Comparison of ENCODE assay signal across 7 cellular contexts in the genomic region with DNA sequence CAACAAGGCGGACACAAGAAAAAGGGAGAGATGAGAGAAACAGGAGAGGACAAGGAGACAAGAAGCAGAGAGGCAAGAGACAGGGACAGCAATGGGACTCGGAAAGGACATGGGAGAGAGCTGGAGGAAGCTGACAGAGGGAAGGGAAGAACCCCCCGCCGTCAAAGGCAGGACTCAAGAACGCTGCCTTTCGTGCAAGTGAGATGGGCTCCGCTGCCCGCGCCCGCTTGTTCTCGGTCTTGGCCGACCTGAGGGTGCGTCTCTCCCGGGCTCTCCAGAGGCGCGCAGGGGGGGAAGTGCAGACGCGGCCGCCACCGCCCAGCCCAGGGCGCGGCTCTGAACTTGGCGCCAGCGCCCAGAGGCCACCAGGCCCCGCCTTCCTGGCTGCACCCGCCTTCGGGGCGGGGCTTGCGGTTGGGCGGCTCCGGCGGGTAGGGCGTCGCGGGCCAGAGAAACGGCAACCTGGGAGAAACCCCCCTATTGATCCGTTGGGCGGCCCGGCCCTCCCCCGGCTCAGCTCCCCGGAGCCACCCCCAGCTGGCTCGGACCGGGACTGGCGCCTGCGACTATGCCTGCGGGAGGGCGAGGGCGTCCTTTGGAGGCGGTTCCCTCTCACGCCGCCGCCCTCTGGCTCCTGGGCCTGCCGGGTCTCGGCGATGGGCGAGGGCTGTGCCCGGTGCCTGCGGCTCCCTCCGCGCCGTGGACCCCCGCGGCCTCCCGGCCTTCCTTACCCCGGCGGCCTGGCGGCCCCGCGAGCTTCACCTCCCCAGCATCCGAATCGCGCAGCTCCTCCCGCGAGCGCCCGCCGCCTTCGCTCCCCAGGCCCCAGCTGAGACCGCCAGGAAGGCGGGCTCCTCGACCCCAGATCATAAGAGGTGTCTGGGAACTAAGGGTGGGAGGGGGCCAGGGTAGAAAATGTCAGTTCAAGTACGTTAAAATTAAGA. TPM values are rescaled to one million over a fixed set of nuclear protein-coding genes. Genes with fewer than 3 reads are reported as not detected.
DNase-seq lines count a peak whose midpoint lies in the region; ATAC-seq, FAIRE-seq and TF ChIP-seq lines count a peak whose summit lies in the region.

No MANE protein-coding gene starts in this region.

- H3K27ac Mint-ChIP-seq in MCF 10A (ENCODE audit: low read depth, unreplicated experiment), result no peak overlapping the region

- FAIRE-seq in small intestine (lab: Jason Lieb, UNC), result no peak

- no peaks in the 10 kb centered on the region for H3K9me3 ChIP-seq in small intestine (ENCODE audit: control insufficient read depth, low read depth)

- WGBS in small intestine, 3 donors, result 1% methylated on average over 72 to 82 of the region's 82 CpGs

- H3K27me3 ChIP-seq in small intestine (ENCODE audit: control insufficient read depth in 2 of 2, insufficient read depth in 2 of 2, low read length in 2 of 2), result no peaks in the 10 kb centered on the region

- BruUV-seq in MCF 10A (replicated peaks; lab: Mats Ljungman, UMichigan), result no TSS peak

- H3K9me3 Mint-ChIP-seq in MCF 10A (ENCODE audit: unreplicated experiment), result no peaks in the 10 kb centered on the region

- DNase-seq in NCI-H1417 (lab: John Stamatoyannopoulos, UW) (peak; percentile 72 to 89 (median 86)), UCSD-AML1 (lab: John Stamatoyannopoulos, UW; ENCODE audit: unreplicated experiment) (peak; percentile 68), MCF 10A (ENCODE audit: unreplicated experiment) (peak; percentile 79), iPS-NIHi11 (ENCODE audit: low spot score) (peak; percentile 90), small intestine (peak; percentile 92)

- no peaks in the 10 kb centered on the region for H3K27me3 Mint-ChIP-seq in MCF 10A (ENCODE audit: insufficient read depth, unreplicated experiment)

- no peak for TF ChIP-seq CTCF in MCF 10A (IDR thresholded peaks at IDR 0.05; ENCODE audit: unreplicated experiment)

- H3K4me3 Mint-ChIP-seq in MCF 10A (ENCODE audit: unreplicated experiment), result peak overlapping the region; percentile 69

- peak overlapping the region in 1 of 2 donors; percentile 23 for H3K27ac ChIP-seq in small intestine (ENCODE audit: low read depth in 1 of 2, low read length in 1 of 2)

- peaks cover 6% of the 10 kb centered on the region for H3K4me1 Mint-ChIP-seq in MCF 10A (ENCODE audit: insufficient read depth, unreplicated experiment)

- no peaks in the 10 kb centered on the region for H3K36me3 Mint-ChIP-seq in MCF 10A (ENCODE audit: insufficient read depth, unreplicated experiment)

- intact Hi-C loops in MCF 10A (cut with micrococcal nuclease), result no loop called here

- no peaks in the 10 kb centered on the region for H3K36me3 ChIP-seq in small intestine (ENCODE audit: control insufficient read depth in 2 of 2, insufficient read depth in 2 of 2, low read length in 2 of 2)

- no peaks in the 10 kb centered on the region for H3K4me1 ChIP-seq in small intestine (ENCODE audit: control insufficient read depth in 2 of 2, insufficient read depth in 1 of 2, low read depth in 1 of 2, low read length in 1 of 2)

- CTCF ChIA-PET in MCF 10A (lab: Yijun Ruan, JAX), result no interaction called here

- peak; percentile 66 for ATAC-seq in GM18499 (IDR thresholded peaks at IDR 0.05; ENCODE audit: insufficient read depth, unreplicated experiment)
- ATAC-seq in HG02798 (IDR thresholded peaks at IDR 0.05; ENCODE audit: poor library complexity, unreplicated experiment), result peak; percentile 96

- H3K4me3 ChIP-seq in small intestine (ENCODE audit: low read depth in 1 of 2, low read length in 2 of 2), result peak overlapping the region; percentile 69 to 71

- POLR2A ChIA-PET in MCF 10A (lab: Yijun Ruan, JAX), result no interaction called here

RNA-seq across cellular contexts. Expression of a gene that starts 2.2 kb away (rescaled TPM):
- total RNA-seq in MCF 10A (2022), result not detected in 2 replicates
- under 1 TPM in 1 of 3 donors, not detected in 2; 0.01 TPM for polyA plus RNA-seq in small intestine
